Comparison of ENCODE assay signal across 1 cellular context in genomic region chr6:31143148-31143547, GRCh38.
TF ChIP-seq lines count a peak whose summit lies in the region.

No MANE protein-coding gene starts in this region.

TF ChIP-seq in GM23338, 12 proteins besides CTCF, POLR2A, EP300 and RAD21 (continued from another document):
- no peak for TF ChIP-seq ZNF462 (CRISPR knock-in tag; IDR thresholded peaks at IDR 0.05)
